25 cellular contexts compared by ENCODE assay signal in genomic region chr18:12410121-12410520, GRCh38. TPM values are rescaled to one million over a fixed set of nuclear protein-coding genes. Genes with fewer than 3 reads are reported as not detected.
A peak's percentile ranks its signal among the peaks of the same experiment; 100 is the strongest.
DNase-seq lines count a peak whose midpoint lies in the region; FAIRE-seq and TF ChIP-seq lines count a peak whose summit lies in the region.
"Had no signal": no experiment of that assay in that cellular context is flagged by ENCODE, and none has a peak within 500 bp of the region (broad histone marks: within the 10 kb centered on the region; RNA-seq: fewer than 3 reads in every experiment).

No MANE protein-coding gene starts in this region.

- POLR2A ChIA-PET in HEK293T (lab: Yijun Ruan, JAX) (no interaction called here), RWPE1 (lab: Yijun Ruan, JAX; ENCODE audit: low non-redundant PET) (no interaction called here)

- dilution Hi-C loops in keratinocyte (cut with MboI; ENCODE audit: extremely low pct_ligation_motif_present, low sequenced_read_pairs): no loop called here

- no peaks in the 10 kb centered on the region for H3K36me3 Mint-ChIP-seq in type B pancreatic cell
- H3K36me3 Mint-ChIP-seq: naive thymus-derived CD4-positive, alpha-beta T cell had no signal

- H3K9ac ChIP-seq in keratinocyte (ENCODE audit: control insufficient read depth, extremely low read depth, insufficient read depth, low read length): no peak overlapping the region

- no peaks in the 10 kb centered on the region for H3K9me3 Mint-ChIP-seq in type B pancreatic cell
- H3K9me3 Mint-ChIP-seq: activated T-cell treated with anti-CD3 and anti-CD28 coated beads, Interleukin-2, amount 50 U/mL, for 24 hours; GM23338; naive thymus-derived CD4-positive, alpha-beta T cell had no signal

- H3K27ac ChIP-seq in RWPE1 (peak overlapping the region; percentile 49), keratinocyte (ENCODE audit: control insufficient read depth, insufficient read depth, low read length) (no peak overlapping the region)
- H3K27ac ChIP-seq: esophagus muscularis mucosa, pancreas had no signal

- peaks cover 21% of the 10 kb centered on the region for H3K4me1 ChIP-seq in keratinocyte (ENCODE audit: control insufficient read depth, extremely low read depth, insufficient read depth, low read length)
- H3K4me1 ChIP-seq: pancreas had no signal

- H3K27ac Mint-ChIP-seq in type B pancreatic cell: peak overlapping the region; percentile 67
- H3K27ac Mint-ChIP-seq: activated T-cell treated with anti-CD3 and anti-CD28 coated beads, Interleukin-2, amount 50 U/mL, for 24 hours; GM23338 had no signal

- H3K79me2 ChIP-seq in keratinocyte (ENCODE audit: control insufficient read depth, insufficient read depth, low read length): peaks cover 22% of the 10 kb centered on the region

- H3K4me2 ChIP-seq in keratinocyte (ENCODE audit: control insufficient read depth, extremely low read depth, insufficient read depth, low read depth, low read length): peak overlapping the region; percentile 4
- H3K4me2 ChIP-seq: GM23338 had no signal

- DNase-seq in HEK293T (ENCODE audit: extremely low spot score) (no peak), RWPE1 (ENCODE audit: low spot score) (no peak), keratinocyte (ENCODE audit: low read depth, low spot score) (no peak), type B pancreatic cell (ENCODE audit: extremely low spot score, unreplicated experiment) (no peak), NCI-H82 treated with DMSO at 0.1 percent for 48 hours (lab: John Stamatoyannopoulos, UW; ENCODE audit: unreplicated experiment) (no peak), nucleus accumbens (lab: John Stamatoyannopoulos, UW) (no peak)
- DNase-seq in NK-92 treated with Interleukin-12 subunit alpha and Interleukin-12 subunit beta, amount 100 ng/mL, for 24 hours (lab: John Stamatoyannopoulos, UW): no peak
- DNase-seq: activated naive CD4-positive, alpha-beta T cell treated with Interleukin-2 at 50 U/mL for 16 hours; activated T-cell treated with anti-CD3 and anti-CD28 coated beads, Interleukin-2, amount 50 U/mL, for 24 hours; anterior cingulate cortex; cerebellar nuclear complex; effector memory CD4-positive, alpha-beta T cell; KG1; naive thymus-derived CD4-positive, alpha-beta T cell; NCI-H1048; NCI-H1930; pancreas; stimulated activated CD4-positive, alpha-beta T cell treated with anti-CD3 and anti-CD28 coated beads, Interleukin-1b, Interleukin-23, amount 100 ng/mL, for 48 hours; stimulated activated naive CD4-positive, alpha-beta T cell; T-helper 9 cell had no signal

- no peaks in the 10 kb centered on the region for H3K9me1 ChIP-seq in keratinocyte (ENCODE audit: control insufficient read depth, extremely low read depth, insufficient read depth, low read length)

- no peak overlapping the region for H2AFZ ChIP-seq in keratinocyte (ENCODE audit: control insufficient read depth, low read length)
- H2AFZ ChIP-seq: GM23338 had no signal

- H3K27me3 ChIP-seq in keratinocyte (ENCODE audit: control insufficient read depth, extremely low read depth, insufficient read depth, low read length): peaks cover 12% of the 10 kb centered on the region
- H3K27me3 ChIP-seq: esophagus muscularis mucosa had no signal

- H3K27me3 Mint-ChIP-seq in type B pancreatic cell: peaks cover 20% of the 10 kb centered on the region

- CTCF ChIA-PET in HEK293T (lab: Yijun Ruan, JAX): no interaction called here
- CTCF ChIA-PET in RWPE1 (lab: Yijun Ruan, JAX): interaction anchor here (0.9 kb wide), 1 partner anchor 13 kb away, joined by 4 read pairs; no protein-coding TSS in a partner anchor

- H3K4me3 ChIP-seq in keratinocyte (ENCODE audit: control insufficient read depth in 2 of 3, extremely low read depth in 1 of 3, insufficient read depth in 2 of 3, low read depth in 1 of 3, low read length in 3 of 3): no peak overlapping the region
- H3K4me3 ChIP-seq: esophagus muscularis mucosa, GM23338, pancreas had no signal

- no peak for TF ChIP-seq CTCF in RWPE1 (conservative IDR thresholded peaks at IDR 0.05; ENCODE audit: low read depth)
- TF ChIP-seq CTCF in keratinocyte (optimal IDR thresholded peaks at IDR 0.05 in 1 of 3, IDR thresholded peaks at IDR 0.05 in 1 of 3, conservative IDR thresholded peaks at IDR 0.05 in 1 of 3; ENCODE audit: extremely low read depth in 1 of 3, insufficient read depth in 2 of 3, low read length in 3 of 3): no peak
- TF ChIP-seq CTCF in type B pancreatic cell (conservative IDR thresholded peaks at IDR 0.05): no peak

- FAIRE-seq in keratinocyte (lab: Jason Lieb, UNC): no peak
- FAIRE-seq: G401.6, GM19239, pancreas had no signal

- peaks cover 0 to 4% of the 10 kb centered on the region in 2 experiments for H3K36me3 ChIP-seq in keratinocyte (ENCODE audit: control insufficient read depth in 2 of 2, extremely low read depth in 1 of 2, insufficient read depth in 2 of 2, low read length in 2 of 2)
- H3K36me3 ChIP-seq: pancreas had no signal

- H3K9me3 ChIP-seq in keratinocyte (ENCODE audit: control insufficient read depth, low read depth, low read length): no peaks in the 10 kb centered on the region
- H3K9me3 ChIP-seq: esophagus muscularis mucosa, pancreas had no signal

- H3K4me3 Mint-ChIP-seq in type B pancreatic cell: peak overlapping the region; percentile 57
- H3K4me3 Mint-ChIP-seq: activated T-cell treated with anti-CD3 and anti-CD28 coated beads, Interleukin-2, amount 50 U/mL, for 24 hours; B cell; GM23338; naive thymus-derived CD4-positive, alpha-beta T cell had no signal

- peaks cover 22% of the 10 kb centered on the region for H3K4me1 Mint-ChIP-seq in type B pancreatic cell (ENCODE audit: unreplicated experiment)

- H4K20me1 ChIP-seq in keratinocyte (ENCODE audit: control insufficient read depth, extremely low read depth, insufficient read depth, low read length): no peaks in the 10 kb centered on the region

TF ChIP-seq in HEK293T, 16 proteins besides CTCF, POLR2A, EP300 and RAD21:
- peak; percentile 47 for TF ChIP-seq PKNOX1 (IDR thresholded peaks at IDR 0.05)
- no peak for TF ChIP-seq CTBP1 (IDR thresholded peaks at IDR 0.05; ENCODE audit: borderline replicate concordance)

RNA-seq across cellular contexts. Expression of gene PRELID3A, which starts 2.4 kb away (rescaled TPM):
- polyA plus RNA-seq in keratinocyte: 5.4 to 7.6 TPM (median 6.8 TPM) in 3 replicates
- polyA plus RNA-seq in keratinocyte (2011; ENCODE audit: low read depth): 1.9 TPM
- 4.9 and 7.4 TPM in 2 replicates for polyA plus RNA-seq in keratinocyte (2011; cell fraction: cytosol; rRNA removed)
- 20.2 and 22.0 TPM in 2 replicates for polyA plus RNA-seq in keratinocyte (2011; cell fraction: nucleus; rRNA removed)
- 2.1 and 5.4 TPM in 2 replicates for polyA plus RNA-seq in keratinocyte (2012; ENCODE audit: low replicate concordance)
- polyA minus RNA-seq in keratinocyte: 0.30 to 3.1 TPM (median 2.0 TPM) in 3 replicates
- polyA minus RNA-seq in keratinocyte (2011; cell fraction: cytosol; rRNA and poly(A)+ RNA removed): 5.6 TPM
- polyA minus RNA-seq in keratinocyte (2011; cell fraction: nucleus; rRNA and poly(A)+ RNA removed): 2.4 and 5.5 TPM in 2 replicates
- total RNA-seq in type B pancreatic cell (ENCODE audit: low replicate concordance): 2.6 and 8.2 TPM in 2 replicates
- polyA plus RNA-seq: naive thymus-derived CD4-positive, alpha-beta T cell had no signal

RNA-seq across cellular contexts. Expression of gene AFG3L2, which starts 33.1 kb away (rescaled TPM):
- polyA plus RNA-seq in keratinocyte: 31.0 to 47.5 TPM (median 42.2 TPM) in 3 replicates
- 57.6 TPM for polyA plus RNA-seq in keratinocyte (2011; ENCODE audit: low read depth)
- polyA plus RNA-seq in keratinocyte (2011; cell fraction: cytosol; rRNA removed): 31.3 and 36.9 TPM in 2 replicates
- polyA plus RNA-seq in keratinocyte (2011; cell fraction: nucleus; rRNA removed): 55.3 and 62.9 TPM in 2 replicates
- polyA plus RNA-seq in keratinocyte (2012; ENCODE audit: low replicate concordance): 37.8 and 39.1 TPM in 2 replicates
- 15.5 to 37.2 TPM (median 30.0 TPM) in 3 replicates for polyA minus RNA-seq in keratinocyte
- polyA minus RNA-seq in keratinocyte (2011; cell fraction: cytosol; rRNA and poly(A)+ RNA removed): 34.0 TPM
- 26.8 and 46.2 TPM in 2 replicates for polyA minus RNA-seq in keratinocyte (2011; cell fraction: nucleus; rRNA and poly(A)+ RNA removed)
- total RNA-seq in type B pancreatic cell (ENCODE audit: low replicate concordance): 56.0 and 62.6 TPM in 2 replicates
